In genomic region chr19:56566904-56567273, GRCh38 we compare ENCODE assay signal across 8 cellular contexts. TPM values are rescaled to one million over a fixed set of nuclear protein-coding genes. Genes with fewer than 3 reads are reported as not detected.
DNase-seq lines count a peak whose midpoint lies in the region; ATAC-seq, FAIRE-seq and TF ChIP-seq lines count a peak whose summit lies in the region.

No MANE protein-coding gene starts in this region.

- no peaks in the 10 kb centered on the region for H3K4me1 ChIP-seq in HEK293 (ENCODE audit: control insufficient read depth, insufficient read depth, low read length)
- no peaks in the 10 kb centered on the region for H3K4me1 ChIP-seq in pancreas
- no peaks in the 10 kb centered on the region for H3K4me1 ChIP-seq in urinary bladder (ENCODE audit: insufficient read depth)

- DNase-seq in NCI-H1694 treated with DMSO at 0.1 percent for 48 hours (lab: John Stamatoyannopoulos, UW) (peak; percentile 22), germinal center (ENCODE audit: low spot score) (peak; percentile 48), pancreas (peak in 5 of 6 donors; percentile 30 to 73 (median 49)), globus pallidus (ENCODE audit: low spot score) (no peak)
- peak; percentile 6 for DNase-seq in activated T-helper 1 cell treated with anti-CD3 and anti-CD28 coated beads, Interleukin-2, amount 50 U/mL, for 16 hours (ENCODE audit: low read depth in 1 of 2, low spot score in 1 of 2)

- H3K4me3 ChIP-seq in GM08714 (ENCODE audit: low read length) (peak overlapping the region; percentile 91), HEK293 (ENCODE audit: low read depth, low read length) (peak overlapping the region; percentile 92), pancreas (peak overlapping the region; percentile 57 to 96 (median 87)), urinary bladder (ENCODE audit: low read depth, low read length) (peak overlapping the region; percentile 65)

- WGBS in pancreas, 2 donors, result 1% methylated on average over 23 of the region's 23 CpGs
- 1% methylated on average over 23 of the region's 23 CpGs for WGBS in urinary bladder

- peaks cover 22% of the 10 kb centered on the region for H3K9me3 ChIP-seq in HEK293 (ENCODE audit: control insufficient read depth, insufficient read depth, low read depth, low read length)
- H3K9me3 ChIP-seq in pancreas, result peaks cover 0 to 3% (median 0%) of the 10 kb centered on the region in 4 donors

- CTCF ChIA-PET in HEK293 (lab: Yijun Ruan, JAX), result no interaction called here

- FAIRE-seq in pancreas (lab: Jason Lieb, UNC), result no peak

- intact Hi-C loops in pancreas (cut with DNase I), result no loop called here

- POLR2A ChIA-PET in HEK293 (lab: Yijun Ruan, JAX), result no interaction called here

- TF ChIP-seq CTCF in HEK293 (tag by site-specific recombination; IDR thresholded peaks at IDR 0.05) (no peak), pancreas (IDR thresholded peaks at IDR 0.05) (no peak)

- H3K36me3 ChIP-seq in HEK293 (ENCODE audit: control insufficient read depth in 2 of 2, insufficient read depth in 1 of 2, low read length in 2 of 2), result peaks cover 13 to 28% of the 10 kb centered on the region in 2 experiments
- peaks cover 0 to 9% (median 6%) of the 10 kb centered on the region in 3 donors for H3K36me3 ChIP-seq in pancreas
- peaks cover 13% of the 10 kb centered on the region for H3K36me3 ChIP-seq in urinary bladder (ENCODE audit: insufficient read depth)

- H3K27me3 ChIP-seq in pancreas, result no peaks in the 10 kb centered on the region

- H3K27ac ChIP-seq in HEK293 (ENCODE audit: extremely low read depth, low read depth, low read length) (no peak overlapping the region; the same call in 1 of the 2 replicates), pancreas (peak overlapping the region; percentile 4 to 69 (median 61)), urinary bladder (ENCODE audit: low read depth) (peak overlapping the region; percentile 60)

- ATAC-seq in pancreas, result peak; percentile 57 to 76 (median 68)

TF ChIP-seq in HEK293, 187 proteins besides CTCF, POLR2A, EP300 and RAD21:
- no peak for TF ChIP-seq ZNF660 (tag by site-specific recombination; IDR thresholded peaks at IDR 0.05)
- TF ChIP-seq ZNF830 (tag by site-specific recombination; IDR thresholded peaks at IDR 0.05; ENCODE audit: low read depth), result no peak
- TF ChIP-seq ZNF585B (tag by site-specific recombination; IDR thresholded peaks at IDR 0.05), result no peak
- TF ChIP-seq GLI4 (tag by site-specific recombination; IDR thresholded peaks at IDR 0.05), result no peak
- TF ChIP-seq ZNF610 (tag by site-specific recombination; IDR thresholded peaks at IDR 0.05; ENCODE audit: borderline replicate concordance), result no peak
- no peak for TF ChIP-seq ZBTB26 (tag by site-specific recombination; optimal IDR thresholded peaks at IDR 0.05)
- TF ChIP-seq ZNF670 (tag by site-specific recombination; IDR thresholded peaks at IDR 0.05; ENCODE audit: low read depth), result no peak
- TF ChIP-seq ZNF354C (tag by site-specific recombination; IDR thresholded peaks at IDR 0.05; ENCODE audit: borderline replicate concordance, low read depth), result no peak
- no peak for TF ChIP-seq ZSCAN5A (tag by site-specific recombination; IDR thresholded peaks at IDR 0.05)
- no peak; the same call in 1 of the 2 replicates for TF ChIP-seq PBX3 (CRISPR knock-in tag; IDR thresholded peaks at IDR 0.05)

RNA-seq across cellular contexts. Expression of gene ZNF470, which starts 0.4 kb away (rescaled TPM):
- 1 to 10 TPM; 1.3 to 2.9 (median 1.6) TPM for total RNA-seq in pancreas
- polyA plus RNA-seq in pancreas, result 1 to 10 TPM; 1.5 to 3.0 TPM
- 9.7 TPM for total RNA-seq in urinary bladder
- 4.0 TPM for polyA plus RNA-seq in urinary bladder

RNA-seq across cellular contexts. Expression of gene ZFP28, which starts 28.1 kb away (rescaled TPM):
- total RNA-seq in pancreas (1 to 10 TPM; 2.1 to 4.8 (median 2.8) TPM), urinary bladder (16.2 TPM)
- polyA plus RNA-seq in pancreas (1 to 10 TPM; 2.7 to 4.7 TPM), urinary bladder (5.9 TPM)

RNA-seq across cellular contexts. Expression of gene ZNF71, which starts 28.2 kb away (rescaled TPM):
- 1 to 10 TPM; 1.8 to 4.1 (median 2.2) TPM for total RNA-seq in pancreas
- polyA plus RNA-seq in pancreas, result 1 to 10 TPM; 1.8 to 1.9 TPM
- 9.1 TPM for total RNA-seq in urinary bladder
- polyA plus RNA-seq in urinary bladder, result 8.2 TPM

RNA-seq across cellular contexts. Expression of gene ZNF471, which starts 59.2 kb away (rescaled TPM):
- 1 to 10 TPM in 5 of 6 donors, under 1 TPM in 1; 0.73 to 5.4 (median 2.4) TPM for total RNA-seq in pancreas
- polyA plus RNA-seq in pancreas, result 1 to 10 TPM; 1.9 to 3.5 TPM
- total RNA-seq in urinary bladder, result 18.5 TPM
- 6.8 TPM for polyA plus RNA-seq in urinary bladder
